In the genomic region with DNA sequence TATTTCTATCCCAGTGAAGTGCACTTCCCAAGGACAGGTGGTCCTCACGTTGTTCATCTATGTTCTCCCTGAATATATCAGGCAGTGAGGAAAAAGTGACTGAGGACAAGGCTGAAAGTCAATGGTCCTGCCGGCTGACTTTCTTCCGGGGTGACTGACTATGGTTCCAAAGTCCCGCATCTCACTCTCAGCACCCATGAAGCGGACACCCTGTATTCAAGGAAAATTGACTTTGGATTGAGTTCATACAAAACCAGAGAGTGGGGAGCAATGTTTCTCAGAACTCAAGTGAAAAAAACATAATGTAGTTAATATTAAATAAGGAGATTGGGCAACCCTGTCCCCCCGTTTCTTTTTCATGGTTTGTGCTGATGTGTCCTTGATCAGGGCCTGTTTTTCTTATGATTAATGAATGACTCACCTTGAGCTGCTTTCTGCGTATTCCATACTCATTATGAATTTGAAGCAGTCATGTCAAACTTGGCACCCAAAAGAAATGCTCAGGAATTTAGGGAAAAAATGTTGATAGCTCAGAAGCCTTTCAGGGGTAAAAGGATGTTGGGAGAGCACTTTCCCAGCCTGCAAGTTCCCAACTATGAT, we compare ENCODE assay signal across 30 cellular contexts.
DNase-seq lines count a peak whose midpoint lies in the region; ATAC-seq, FAIRE-seq and TF ChIP-seq lines count a peak whose summit lies in the region.
"Had no signal": no experiment of that assay in that cellular context is flagged by ENCODE, and none has a peak within 500 bp of the region (broad histone marks: within the 10 kb centered on the region; RNA-seq: fewer than 3 reads in every experiment).

No MANE protein-coding gene starts in this region.

- intact Hi-C loops in HepG2 (cut with micrococcal nuclease; ENCODE audit: unreplicated experiment), result no loop called here

- H3K27ac ChIP-seq in liver (ENCODE audit: low read depth in 1 of 2, low read length in 2 of 2) (peak overlapping the region; percentile 40 to 77), HepG2 (ENCODE audit: extremely low read length, insufficient read depth, low read length) (no peak overlapping the region), keratinocyte (ENCODE audit: control insufficient read depth, insufficient read depth, low read length) (peak overlapping the region; percentile 78)
- H3K27ac ChIP-seq: suprapubic skin had no signal

- H3K4me2 ChIP-seq in HepG2 (ENCODE audit: low read depth, low read length) (no peak overlapping the region), keratinocyte (ENCODE audit: control insufficient read depth, extremely low read depth, insufficient read depth, low read depth, low read length) (peak overlapping the region; percentile 81)
- H3K4me2 ChIP-seq: smooth muscle cell had no signal

- peaks cover 15 to 38% (median 29%) of the 10 kb centered on the region in 4 donors for H3K4me1 ChIP-seq in liver (ENCODE audit: control insufficient read depth in 4 of 4, insufficient read depth in 4 of 4, low read length in 3 of 4)
- H3K4me1 ChIP-seq in HepG2 (ENCODE audit: insufficient read depth, low read length), result no peaks in the 10 kb centered on the region
- H3K4me1 ChIP-seq in keratinocyte (ENCODE audit: control insufficient read depth, extremely low read depth, insufficient read depth, low read length), result peaks cover 32% of the 10 kb centered on the region
- H3K4me1 ChIP-seq: suprapubic skin had no signal

- BruUV-seq in HepG2 (replicated peaks; lab: Mats Ljungman, UMichigan), result no TSS peak

- TF ChIP-seq CTCF in liver (IDR thresholded peaks at IDR 0.05; ENCODE audit: low read depth, low read length, missing input control) (no peak), HepG2 (CRISPR knock-in tag; IDR thresholded peaks at IDR 0.05) (no peak), bronchial epithelial cell (IDR thresholded peaks at IDR 0.05; ENCODE audit: insufficient read depth, low read length, severe bottlenecking) (no peak), keratinocyte (optimal IDR thresholded peaks at IDR 0.05 in 1 of 3, IDR thresholded peaks at IDR 0.05 in 1 of 3, conservative IDR thresholded peaks at IDR 0.05 in 1 of 3; ENCODE audit: extremely low read depth in 1 of 3, insufficient read depth in 2 of 3, low read length in 3 of 3) (no peak)

- WGBS in liver, result 32% methylated on average over 7 of the region's 7 CpGs
- WGBS in HepG2 (ENCODE audit: low lambda C conversion rate), result 55% methylated on average over 7 of the region's 7 CpGs

- H3K79me2 ChIP-seq in HepG2 (ENCODE audit: insufficient read depth, low read length) (no peaks in the 10 kb centered on the region), keratinocyte (ENCODE audit: control insufficient read depth, insufficient read depth, low read length) (no peaks in the 10 kb centered on the region)

- FAIRE-seq in HepG2 (lab: Jason Lieb, UNC), result no peak
- peak; percentile 80 for FAIRE-seq in bronchial epithelial cell (lab: Jason Lieb, UNC)
- FAIRE-seq in keratinocyte (lab: Jason Lieb, UNC), result peak; percentile 39
- FAIRE-seq: H1 had no signal

- no peak overlapping the region for H3K9ac ChIP-seq in liver (ENCODE audit: low read depth in 1 of 2, low read length in 2 of 2)
- no peak overlapping the region for H3K9ac ChIP-seq in HepG2 (ENCODE audit: insufficient read depth, low read depth, low read length)
- H3K9ac ChIP-seq in keratinocyte (ENCODE audit: control insufficient read depth, extremely low read depth, insufficient read depth, low read length), result peak overlapping the region; percentile 40

- POLR2A ChIA-PET in HepG2 (lab: Yijun Ruan, JAX), result no interaction called here

- H2AFZ ChIP-seq in HepG2 (ENCODE audit: low read length) (no peak overlapping the region), keratinocyte (ENCODE audit: control insufficient read depth, low read length) (no peak overlapping the region)

- peaks cover 2% of the 10 kb centered on the region for H3K9me1 ChIP-seq in keratinocyte (ENCODE audit: control insufficient read depth, extremely low read depth, insufficient read depth, low read length)

- TF ChIP-seq EP300 in HepG2 (IDR thresholded peaks at IDR 0.05; ENCODE audit: low read depth in 2 of 2, low read length in 2 of 2), result no peak
- no peak for TF ChIP-seq EP300 in HepG2 (CRISPR knock-in tag; IDR thresholded peaks at IDR 0.05; ENCODE audit: borderline replicate concordance)

- TF ChIP-seq RAD21 in liver (IDR thresholded peaks at IDR 0.05), result peak; percentile 9 to 18
- no peak for TF ChIP-seq RAD21 in HepG2 (CRISPR knock-in tag; IDR thresholded peaks at IDR 0.05)

- H3K4me3 ChIP-seq in liver (ENCODE audit: low read depth in 1 of 3, low read length in 3 of 3) (no peak overlapping the region), HepG2 (replicated peaks in 1 of 3; ENCODE audit: insufficient read depth in 1 of 3, low read depth in 2 of 3, low read length in 3 of 3) (no peak overlapping the region), bronchial epithelial cell (ENCODE audit: low read depth, low read length) (no peak overlapping the region), keratinocyte (ENCODE audit: control insufficient read depth in 2 of 3, extremely low read depth in 1 of 3, insufficient read depth in 2 of 3, low read depth in 1 of 3, low read length in 3 of 3) (no peak overlapping the region)
- H3K4me3 ChIP-seq: smooth muscle cell, suprapubic skin had no signal

- TF ChIP-seq POLR2A in HepG2 (IDR thresholded peaks at IDR 0.05; ENCODE audit: insufficient read depth in 1 of 2, low read depth in 2 of 2, low read length in 2 of 2), result no peak

- H3K9me3 ChIP-seq in liver (ENCODE audit: control insufficient read depth in 4 of 4, low read length in 3 of 4) (no peaks in the 10 kb centered on the region), HepG2 (ENCODE audit: low read length) (no peaks in the 10 kb centered on the region), keratinocyte (ENCODE audit: control insufficient read depth, low read depth, low read length) (no peaks in the 10 kb centered on the region)
- H3K9me3 ChIP-seq: suprapubic skin had no signal

- in situ Hi-C loops in HepG2 (cut with HindIII; ENCODE audit: extremely low pct_ligation_motif_present, low pct_unique_long_range_greater_than_20kb), result no loop called here

- H4K20me1 ChIP-seq in HepG2 (ENCODE audit: insufficient read depth, low read length), result no peaks in the 10 kb centered on the region
- H4K20me1 ChIP-seq in keratinocyte (ENCODE audit: control insufficient read depth, extremely low read depth, insufficient read depth, low read length), result no peaks in the 10 kb centered on the region

- no peak for DNase-seq in HepG2 (ENCODE audit: low spot score)
- peak; percentile 93 for DNase-seq in bronchial epithelial cell (ENCODE audit: low read depth)
- peak; percentile 59 for DNase-seq in keratinocyte (ENCODE audit: low read depth, low spot score)
- DNase-seq in stromal cell of bone marrow (ENCODE audit: low read depth), result peak; percentile 1
- no peak for DNase-seq in effector CD4-positive, alpha-beta T cell
- DNase-seq: 8988T; activated CD4-positive, alpha-beta T cell treated with anti-CD3 and anti-CD28 coated beads for 48 hours; activated naive CD4-positive, alpha-beta T cell treated with anti-CD3 and anti-CD28 coated beads, Interleukin-2, amount 10 ng/mL, durations not matched to agents 7 days and 5 days; activated T-cell treated with anti-CD3 and anti-CD28 coated beads, Interleukin-2, amount 50 U/mL, for 72 hours; AML-193; amniotic stem cell; CD4-positive, alpha-beta memory T cell; cerebellar nuclear complex; erythroblast; GDM1; islet precursor cell; Kasumi-1; naive B cell; NCI-H1048; NCI-H187 treated with DMSO at 0.1 percent for 48 hours; NCI-H69; stimulated activated CD4-positive, alpha-beta T cell treated with anti-CD3 and anti-CD28 coated beads, Interleukin-2, amount 100 ng/mL, for 24 hours had no signal

- dilution Hi-C loops in keratinocyte (cut with MboI; ENCODE audit: extremely low pct_ligation_motif_present, low sequenced_read_pairs), result no loop called here

- ATAC-seq in HepG2, result no peak
- ATAC-seq in GM21528 (IDR thresholded peaks at IDR 0.05; ENCODE audit: low FRiP score, unreplicated experiment), result no peak
- ATAC-seq in GM21723 (IDR thresholded peaks at IDR 0.05; ENCODE audit: unreplicated experiment), result no peak
- ATAC-seq: activated T-cell treated with anti-CD3 and anti-CD28 coated beads, Interleukin-2, amount 50 U/mL, for 72 hours; Right ventricle myocardium inferior; stimulated activated effector memory CD8-positive, alpha-beta T cell treated with anti-CD3 and anti-CD28 coated beads, Interleukin-12 subunit alpha, Interleukin-12 subunit beta, amount 100 ng/mL, for 72 hours had no signal

- H3K27me3 ChIP-seq in liver (ENCODE audit: control insufficient read depth in 4 of 4, insufficient read depth in 4 of 4, low read length in 3 of 4) (no peaks in the 10 kb centered on the region), HepG2 (ENCODE audit: control insufficient read depth in 1 of 2, insufficient read depth in 2 of 2, low read length in 2 of 2) (peaks cover 0 to 15% of the 10 kb centered on the region in 2 experiments; a peak in 1 of 5 replicates), bronchial epithelial cell (ENCODE audit: control insufficient read depth, insufficient read depth, low read length) (no peaks in the 10 kb centered on the region), keratinocyte (ENCODE audit: control insufficient read depth, extremely low read depth, insufficient read depth, low read length) (no peaks in the 10 kb centered on the region)

- CTCF ChIA-PET in HepG2 (lab: Yijun Ruan, JAX; ENCODE audit: low intra/inter-chr PET ratio, low total read pairs), result no interaction called here

- H3K36me3 ChIP-seq in liver (ENCODE audit: control insufficient read depth in 4 of 4, insufficient read depth in 3 of 4, low read depth in 1 of 4, low read length in 3 of 4) (no peaks in the 10 kb centered on the region), HepG2 (replicated peaks in 1 of 2; ENCODE audit: control insufficient read depth in 1 of 2, insufficient read depth in 2 of 2, low read length in 2 of 2) (no peaks in the 10 kb centered on the region), bronchial epithelial cell (ENCODE audit: control insufficient read depth, insufficient read depth, low read length) (no peaks in the 10 kb centered on the region), keratinocyte (ENCODE audit: control insufficient read depth in 2 of 2, extremely low read depth in 1 of 2, insufficient read depth in 2 of 2, low read length in 2 of 2) (no peaks in the 10 kb centered on the region)
- H3K36me3 ChIP-seq: suprapubic skin had no signal

TF ChIP-seq in liver, 16 proteins besides CTCF, POLR2A, EP300 and RAD21 (continues in another document):
- no peak for TF ChIP-seq GABPA (IDR thresholded peaks at IDR 0.05 in 1 of 2, conservative IDR thresholded peaks at IDR 0.05 in 1 of 2)

TF ChIP-seq in HepG2, 621 proteins besides CTCF, POLR2A, EP300 and RAD21 (continues in another document):
- TF ChIP-seq ZNF747 (CRISPR knock-in tag; IDR thresholded peaks at IDR 0.05; ENCODE audit: borderline replicate concordance), result no peak
- TF ChIP-seq TCF7 (IDR thresholded peaks at IDR 0.05; ENCODE audit: low read depth), result no peak
- no peak for TF ChIP-seq ZFP62 (CRISPR knock-in tag; IDR thresholded peaks at IDR 0.05)
- TF ChIP-seq RBFOX2 (IDR thresholded peaks at IDR 0.05; ENCODE audit: low read depth, low read length), result no peak
- no peak for TF ChIP-seq KLF11 (CRISPR knock-in tag; IDR thresholded peaks at IDR 0.05)
- no peak for TF ChIP-seq EED (CRISPR knock-in tag; IDR thresholded peaks at IDR 0.05)
- TF ChIP-seq ZEB1 (IDR thresholded peaks at IDR 0.05; ENCODE audit: insufficient replicate concordance, low read depth), result no peak
- no peak for TF ChIP-seq TMF1 (CRISPR knock-in tag; IDR thresholded peaks at IDR 0.05; ENCODE audit: low read depth)

Comparison
In these comparisons a context has a peak if more than half of its experiments do, and no peak if none do; other contexts are left out.
1. DNase-seq: peak in bronchial epithelial cell (single experiment), keratinocyte (single experiment) and stromal cell of bone marrow (single experiment); none in HepG2 (single experiment) and effector CD4-positive, alpha-beta T cell (single experiment).